Comparison of ENCODE assay signal across 16 cellular contexts in the genomic region with DNA sequence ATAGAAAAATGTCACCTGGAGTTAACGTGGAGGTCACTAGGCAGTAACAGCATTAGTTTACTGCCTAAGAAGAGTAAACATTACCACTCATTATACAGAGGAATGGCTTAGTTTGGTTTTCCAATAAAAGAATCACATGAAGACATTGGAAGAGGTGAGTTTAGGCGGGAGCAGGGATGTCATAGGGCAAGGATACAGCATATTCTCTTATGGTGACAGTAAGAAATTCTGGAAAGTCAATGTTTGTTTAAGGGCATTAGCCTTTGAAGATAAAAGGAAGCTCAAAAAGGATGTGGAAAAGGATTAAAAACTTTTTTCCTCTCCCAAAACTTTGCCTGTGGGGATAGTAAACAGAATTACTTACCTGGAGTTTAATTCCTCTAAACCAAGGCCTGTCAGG. TPM values are rescaled to one million over a fixed set of nuclear protein-coding genes. Genes with fewer than 3 reads are reported as not detected.
A peak's percentile ranks its signal among the peaks of the same experiment; 100 is the strongest.
DNase-seq lines count a peak whose midpoint lies in the region; ATAC-seq and TF ChIP-seq lines count a peak whose summit lies in the region.
"Had no signal": no experiment of that assay in that cellular context is flagged by ENCODE, and none has a peak within 500 bp of the region (broad histone marks: within the 10 kb centered on the region; RNA-seq: fewer than 3 reads in every experiment).

No MANE protein-coding gene starts in this region.

- no peak for TF ChIP-seq CTCF in DOHH2 (IDR thresholded peaks at IDR 0.05; ENCODE audit: low read depth, low read length, poor library complexity, severe bottlenecking)

- no peak for DNase-seq in activated naive CD8-positive, alpha-beta T cell treated with anti-CD3 and anti-CD28 coated beads for 36 hours
- DNase-seq in T-helper 17 cell (no peak), occipital lobe (lab: John Stamatoyannopoulos, UW) (no peak), NOMO-1 (lab: John Stamatoyannopoulos, UW; ENCODE audit: unreplicated experiment in 2 of 2) (no peak)
- DNase-seq: ACHN; C1 segment of cervical spinal cord; Calu3; CD4-positive, alpha-beta T cell; DMS 273 treated with DMSO at 0.1 percent for 48 hours; EL; GOT3; KBM-7 had no signal

- H3K27me3 Mint-ChIP-seq in activated naive CD8-positive, alpha-beta T cell, result no peaks in the 10 kb centered on the region
- H3K27me3 Mint-ChIP-seq in activated naive CD8-positive, alpha-beta T cell treated with anti-CD3 and anti-CD28 coated beads for 36 hours, result no peaks in the 10 kb centered on the region
- H3K27me3 Mint-ChIP-seq in T-helper 17 cell, result no peaks in the 10 kb centered on the region
- H3K27me3 Mint-ChIP-seq: CD4-positive, alpha-beta T cell had no signal

- peak overlapping the region; percentile 25 for H3K27ac Mint-ChIP-seq in activated naive CD8-positive, alpha-beta T cell
- H3K27ac Mint-ChIP-seq in activated naive CD8-positive, alpha-beta T cell treated with anti-CD3 and anti-CD28 coated beads for 36 hours, result no peak overlapping the region
- H3K27ac Mint-ChIP-seq in T-helper 17 cell, result peak overlapping the region; percentile 59
- H3K27ac Mint-ChIP-seq: CD4-positive, alpha-beta T cell had no signal

- H3K36me3 ChIP-seq in DOHH2 (ENCODE audit: control insufficient read depth, low read length), result peaks cover 82% of the 10 kb centered on the region

- no peaks in the 10 kb centered on the region for H3K9me2 ChIP-seq in DOHH2 (replicated peaks; ENCODE audit: control insufficient read depth, low read length)

- H3K4me3 ChIP-seq in DOHH2 (ENCODE audit: low read length), result no peak overlapping the region
- H3K4me3 ChIP-seq: HAP-1 had no signal

- H3K4me1 ChIP-seq in DOHH2 (ENCODE audit: control insufficient read depth, low read length), result peaks cover 28% of the 10 kb centered on the region

- no peak for ATAC-seq in T-helper 17 cell
- ATAC-seq in GM19397 (IDR thresholded peaks at IDR 0.05; ENCODE audit: unreplicated experiment), result no peak

- peaks cover 97% of the 10 kb centered on the region for H3K79me2 ChIP-seq in DOHH2 (ENCODE audit: control insufficient read depth, low read length)

- no peak overlapping the region for H3K4me3 Mint-ChIP-seq in activated naive CD8-positive, alpha-beta T cell
- H3K4me3 Mint-ChIP-seq in activated naive CD8-positive, alpha-beta T cell treated with anti-CD3 and anti-CD28 coated beads for 36 hours, result no peak overlapping the region
- peak overlapping the region; percentile 19 for H3K4me3 Mint-ChIP-seq in T-helper 17 cell

- peaks cover 77% of the 10 kb centered on the region for H3K4me1 Mint-ChIP-seq in activated naive CD8-positive, alpha-beta T cell (ENCODE audit: low read depth)
- peaks cover 59% of the 10 kb centered on the region for H3K4me1 Mint-ChIP-seq in activated naive CD8-positive, alpha-beta T cell treated with anti-CD3 and anti-CD28 coated beads for 36 hours
- peaks cover 50% of the 10 kb centered on the region for H3K4me1 Mint-ChIP-seq in T-helper 17 cell

- H3K9me3 Mint-ChIP-seq in activated naive CD8-positive, alpha-beta T cell (ENCODE audit: low read depth), result no peaks in the 10 kb centered on the region
- no peaks in the 10 kb centered on the region for H3K9me3 Mint-ChIP-seq in activated naive CD8-positive, alpha-beta T cell treated with anti-CD3 and anti-CD28 coated beads for 36 hours
- H3K9me3 Mint-ChIP-seq: CD4-positive, alpha-beta T cell had no signal

- H3K4me2 ChIP-seq in DOHH2 (ENCODE audit: low read length), result peak overlapping the region; percentile 1; the same call in 1 of the 2 replicates

- H4K20me1 ChIP-seq in DOHH2 (ENCODE audit: control insufficient read depth, insufficient read depth, low read depth, low read length), result peaks cover 26% of the 10 kb centered on the region

- peaks cover 7% of the 10 kb centered on the region for H3F3A ChIP-seq in DOHH2 (ENCODE audit: control insufficient read depth, insufficient read depth)

- H3K27ac ChIP-seq in DOHH2 (ENCODE audit: low read depth, low read length), result no peak overlapping the region

- H3K9me3 ChIP-seq in DOHH2 (ENCODE audit: control insufficient read depth, insufficient read depth, low read length), result no peaks in the 10 kb centered on the region
- H3K9me3 ChIP-seq in T-helper 17 cell (ENCODE audit: control insufficient read depth, low read length, poor library complexity, severe bottlenecking), result no peaks in the 10 kb centered on the region
- H3K9me3 ChIP-seq: HAP-1 had no signal

- H3K36me3 Mint-ChIP-seq in activated naive CD8-positive, alpha-beta T cell, result peaks cover 30% of the 10 kb centered on the region
- H3K36me3 Mint-ChIP-seq in activated naive CD8-positive, alpha-beta T cell treated with anti-CD3 and anti-CD28 coated beads for 36 hours, result peaks cover 76% of the 10 kb centered on the region
- peaks cover 6% of the 10 kb centered on the region for H3K36me3 Mint-ChIP-seq in T-helper 17 cell (ENCODE audit: low read depth)

- H3K27me3 ChIP-seq in DOHH2 (ENCODE audit: control insufficient read depth, low read length), result no peaks in the 10 kb centered on the region

RNA-seq across cellular contexts. Expression of a gene that starts 4.1 kb away (rescaled TPM):
- 100 to 1,000 TPM; 162 to 165 TPM for total RNA-seq in activated naive CD8-positive, alpha-beta T cell treated with anti-CD3 and anti-CD28 coated beads for 36 hours
- total RNA-seq in T-helper 17 cell, result 100 to 1,000 TPM; 129 to 150 TPM
- 52.7 TPM for total RNA-seq in occipital lobe

RNA-seq across cellular contexts. Expression of a gene that starts 5.5 kb away (rescaled TPM):
- 1 to 10 TPM; 3.8 to 4.0 TPM for total RNA-seq in activated naive CD8-positive, alpha-beta T cell treated with anti-CD3 and anti-CD28 coated beads for 36 hours
- total RNA-seq in T-helper 17 cell (1 to 10 TPM; 4.6 to 6.9 TPM), occipital lobe (8.1 TPM)
